Comparison of ENCODE assay signal across 20 cellular contexts in the genomic region with DNA sequence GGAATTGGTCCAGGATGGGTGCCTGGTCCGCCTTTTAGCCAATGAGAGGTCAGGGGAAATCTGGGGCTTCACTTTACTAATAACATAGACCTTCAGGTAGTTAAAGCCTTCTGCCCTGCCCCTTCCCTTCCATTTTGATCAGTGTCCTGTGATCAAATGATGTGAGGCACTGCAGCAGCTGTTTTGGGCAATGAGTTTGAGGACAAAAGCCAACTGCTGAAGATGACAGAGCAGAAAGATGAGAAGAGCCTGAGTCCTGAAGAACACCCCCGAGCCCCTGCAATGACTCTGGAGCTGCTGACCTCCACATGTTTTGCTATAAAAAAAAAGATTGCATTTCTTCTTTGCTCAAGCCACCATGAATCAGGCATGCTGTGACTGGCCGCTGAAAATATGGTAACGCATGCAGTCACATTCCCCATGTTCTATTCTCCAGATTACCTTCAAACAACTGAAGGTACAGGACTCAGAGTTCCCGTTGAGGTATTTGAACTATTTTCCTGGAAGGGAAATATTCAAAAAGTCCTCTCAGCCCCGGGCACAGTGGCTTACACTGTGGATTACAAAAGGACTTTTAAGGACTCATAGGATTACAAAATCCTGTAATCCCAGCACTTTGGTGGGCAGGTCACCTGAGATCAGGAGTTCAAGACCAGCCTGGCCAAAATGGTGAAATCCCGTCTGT. TPM values are rescaled to one million over a fixed set of nuclear protein-coding genes. Genes with fewer than 3 reads are reported as not detected.
DNase-seq lines count a peak whose midpoint lies in the region; ATAC-seq, FAIRE-seq and TF ChIP-seq lines count a peak whose summit lies in the region.
"Had no signal": no experiment of that assay in that cellular context is flagged by ENCODE, and none has a peak within 500 bp of the region (broad histone marks: within the 10 kb centered on the region; RNA-seq: fewer than 3 reads in every experiment).

No MANE protein-coding gene starts in this region.

- H3K56ac ChIP-seq in H1 (replicated peaks; ENCODE audit: insufficient read length, low read depth, low read length), result no peak overlapping the region

- intact Hi-C loops in psoas muscle (cut with DNase I), result no loop called here

- TF ChIP-seq CTCF in A549 (IDR thresholded peaks at IDR 0.05) (no peak), H1 (IDR thresholded peaks at IDR 0.05; ENCODE audit: control extremely low read depth in 1 of 3, insufficient read depth in 1 of 3, low read depth in 1 of 3, low read length in 3 of 3) (no peak), psoas muscle (IDR thresholded peaks at IDR 0.05) (no peak)

- no peak overlapping the region for H4K5ac ChIP-seq in H1 (ENCODE audit: insufficient read length, low read depth, low read length)

- H3K4me1 ChIP-seq in A549, result 0 out of 3 replicates have a peak, but pooled peaks cover 11% of the 10 kb centered on the region
- peaks cover 22% of the 10 kb centered on the region for H3K4me1 ChIP-seq in HUES64 (ENCODE audit: insufficient read depth, low read length)
- peaks cover 2 to 17% (median 10%) of the 10 kb centered on the region in 4 experiments for H3K4me1 ChIP-seq in H1 (replicated peaks in 1 of 4; ENCODE audit: control insufficient read depth in 3 of 4, insufficient read depth in 4 of 4, low read length in 3 of 4)
- H3K4me1 ChIP-seq in psoas muscle, result no peaks in the 10 kb centered on the region
- no peaks in the 10 kb centered on the region for H3K4me1 ChIP-seq in mesenchymal stem cell (ENCODE audit: control insufficient read depth, insufficient read depth, low read depth, low read length)

- H2BK15ac ChIP-seq in H1 (ENCODE audit: low read length), result peak overlapping the region; percentile 5; the same call in 1 of the 2 replicates
- H2BK15ac ChIP-seq in mesenchymal stem cell (ENCODE audit: low read depth, poor library complexity, severe bottlenecking), result no peak overlapping the region

- H3K9me3 ChIP-seq in A549 (no peaks in the 10 kb centered on the region), HUES64 (ENCODE audit: insufficient read depth, low read depth, low read length) (no peaks in the 10 kb centered on the region), H1 (ENCODE audit: insufficient read depth in 2 of 2, low read depth in 1 of 2, low read length in 1 of 2) (no peaks in the 10 kb centered on the region), psoas muscle (no peaks in the 10 kb centered on the region), mesenchymal stem cell (ENCODE audit: control insufficient read depth, low read length) (no peaks in the 10 kb centered on the region)
- H3K9me3 ChIP-seq: MG63 had no signal

- H2AK5ac ChIP-seq in H1 (ENCODE audit: low read depth, low read length) (no peak overlapping the region), mesenchymal stem cell (ENCODE audit: low read length, severe bottlenecking) (no peak overlapping the region)

- TF ChIP-seq RAD21 in A549 (conservative IDR thresholded peaks at IDR 0.05 in 1 of 2, IDR thresholded peaks at IDR 0.05 in 1 of 2), result no peak
- TF ChIP-seq RAD21 in H1 (IDR thresholded peaks at IDR 0.05 in 1 of 2, conservative IDR thresholded peaks at IDR 0.05 in 1 of 2; ENCODE audit: low read depth in 2 of 2, low read length in 2 of 2), result no peak

- CTCF ChIA-PET in A549 (lab: Yijun Ruan, JAX) (interaction anchor here (1.0 to 1.3 kb wide), 4 partner anchors 10 to 21 kb away, joined by 3 to 4 read pairs (median 4); no protein-coding TSS in a partner anchor), H1 (lab: Charles Lee; ENCODE audit: partially characterized antibody) (interaction anchor here (0.5 to 1.4 kb wide), 5 partner anchors 12 to 86 kb away, joined by 3 to 5 read pairs (median 4); no protein-coding TSS in a partner anchor)

- H3K79me1 ChIP-seq in H1 (ENCODE audit: low read depth, low read length) (no peaks in the 10 kb centered on the region), mesenchymal stem cell (replicated peaks; ENCODE audit: low read length, poor library complexity, severe bottlenecking) (no peaks in the 10 kb centered on the region)

- 73% methylated on average over 7 of the region's 7 CpGs for WGBS in A549 (ENCODE audit: missing lambda C conversion rate)
- WGBS in HUES64, result 83% methylated on average over 7 of the region's 7 CpGs
- WGBS in H1 (ENCODE audit: extremely low coverage in 1 of 2, insufficient coverage in 1 of 2, insufficient read length in 1 of 2, insufficient replicate concordance in 2 of 2, low coverage in 1 of 2, low lambda C conversion rate in 2 of 2, missing lambda C conversion rate in 1 of 2), 2 experiments, result 89% methylated on average over 7 of the region's 7 CpGs; no CpG with 5 or more reads in 1 of the 2 experiments
- 63 to 75% (median 63%) methylated on average over 7 of the region's 7 CpGs for WGBS in psoas muscle, 3 donors
- 90% methylated on average over 7 of the region's 7 CpGs for WGBS in mesenchymal stem cell

- H2BK120ac ChIP-seq in H1 (replicated peaks; ENCODE audit: low read depth, low read length), result peak overlapping the region; percentile 23
- H2BK120ac ChIP-seq in mesenchymal stem cell (ENCODE audit: low read depth, low read length), result no peak overlapping the region

- ATAC-seq in A549 (no peak), psoas muscle (peak; percentile 23 to 66 (median 28))

- TF ChIP-seq POLR2A in A549 (IDR thresholded peaks at IDR 0.05; ENCODE audit: low read length) (no peak), H1 (IDR thresholded peaks at IDR 0.05; ENCODE audit: control extremely low read depth in 1 of 2, low read depth in 2 of 2, low read length in 2 of 2) (no peak)

- H3K27ac ChIP-seq in A549 (peak overlapping the region; percentile 27 to 60; a peak in 4 of 6 replicates), HUES64 (ENCODE audit: low read depth, low read length) (peak overlapping the region; percentile 74; the same call in 1 of the 2 replicates), H1 (ENCODE audit: low read depth, low read length) (no peak overlapping the region), psoas muscle (no peak overlapping the region), mesenchymal stem cell (ENCODE audit: low read length, poor library complexity, severe bottlenecking) (no peak overlapping the region)

- H3K36me3 ChIP-seq in HUES64 (ENCODE audit: insufficient read depth, low read length), result no peaks in the 10 kb centered on the region
- no peaks in the 10 kb centered on the region for H3K36me3 ChIP-seq in H1 (ENCODE audit: control insufficient read depth in 2 of 4, insufficient read depth in 4 of 4, low read length in 3 of 4)
- no peaks in the 10 kb centered on the region for H3K36me3 ChIP-seq in psoas muscle (ENCODE audit: insufficient read depth in 1 of 2, low read depth in 1 of 2)
- no peaks in the 10 kb centered on the region for H3K36me3 ChIP-seq in mesenchymal stem cell (ENCODE audit: control insufficient read depth in 1 of 2, insufficient read depth in 2 of 2, low read depth in 1 of 2, low read length in 2 of 2)
- H3K36me3 ChIP-seq: MG63 had no signal

- H3K4me2 ChIP-seq in A549, result no peak overlapping the region
- H3K4me2 ChIP-seq in H1 (ENCODE audit: insufficient read depth in 1 of 2, low read depth in 2 of 2, low read length in 2 of 2), result peak overlapping the region in 1 of 2 experiments; percentile 39; a peak in 2 of 4 replicates
- H3K4me2 ChIP-seq in mesenchymal stem cell (ENCODE audit: low read length, poor library complexity, severe bottlenecking), result no peak overlapping the region

- H4K91ac ChIP-seq in H1 (replicated peaks; ENCODE audit: insufficient read length, low read length), result no peak overlapping the region
- H4K91ac ChIP-seq in mesenchymal stem cell (ENCODE audit: low read length), result no peak overlapping the region

- H3K23ac ChIP-seq in H1 (ENCODE audit: insufficient read length) (no peak overlapping the region), mesenchymal stem cell (ENCODE audit: low read length in 2 of 2) (no peak overlapping the region)

- H2BK20ac ChIP-seq in H1 (ENCODE audit: low read length), result peak overlapping the region; percentile 9

- POLR2A ChIA-PET in A549 (lab: Yijun Ruan, JAX) (no interaction called here), H1 (lab: Charles Lee; ENCODE audit: partially characterized antibody) (interaction anchor here (1.1 to 1.8 kb wide), 3 partner anchors 8 to 54 kb away, joined by 3 to 11 read pairs (median 4); a partner anchor contains a TSS)

- peak overlapping the region; percentile 93 for H2BK12ac ChIP-seq in H1 (ENCODE audit: low read depth, low read length)
- H2BK12ac ChIP-seq in mesenchymal stem cell (ENCODE audit: low read length in 2 of 2), result no peak overlapping the region

- no peak overlapping the region for H3K4ac ChIP-seq in H1 (replicated peaks; ENCODE audit: insufficient read length, low read depth, low read length)
- no peak overlapping the region for H3K4ac ChIP-seq in mesenchymal stem cell (ENCODE audit: low read depth in 1 of 2, low read length in 2 of 2)

- H3K27me3 ChIP-seq in HUES64 (ENCODE audit: insufficient read depth, low read length) (no peaks in the 10 kb centered on the region), H1 (replicated peaks in 1 of 4; ENCODE audit: control insufficient read depth in 3 of 4, extremely low read depth in 1 of 4, insufficient read depth in 3 of 4, low read length in 3 of 4) (no peaks in the 10 kb centered on the region), psoas muscle (ENCODE audit: insufficient read depth in 3 of 3, low read length in 2 of 3) (no peaks in the 10 kb centered on the region), mesenchymal stem cell (ENCODE audit: control insufficient read depth in 1 of 2, insufficient read depth in 1 of 2, low read length in 2 of 2) (peaks cover 0 to under 1% of the 10 kb centered on the region in 2 experiments)
- H3K27me3 ChIP-seq: MG63 had no signal

- no peaks in the 10 kb centered on the region for H3K23me2 ChIP-seq in H1 (ENCODE audit: low read depth, low read length)

- H2BK5ac ChIP-seq in H1 (ENCODE audit: low read depth, low read length) (peak overlapping the region; percentile 41; the same call in 1 of the 2 replicates), mesenchymal stem cell (ENCODE audit: low read depth, low read length, poor library complexity, severe bottlenecking) (no peak overlapping the region)

- H4K8ac ChIP-seq in H1 (ENCODE audit: extremely low read depth, insufficient read depth, low read length) (no peak overlapping the region), mesenchymal stem cell (ENCODE audit: low read length) (no peak overlapping the region)

- no peaks in the 10 kb centered on the region for H4K20me1 ChIP-seq in H1 (replicated peaks in 1 of 2; ENCODE audit: control insufficient read depth in 1 of 2, insufficient read depth in 2 of 2, low read length in 2 of 2)

- no peak overlapping the region for H3K9ac ChIP-seq in HUES64 (ENCODE audit: low read depth, low read length)
- H3K9ac ChIP-seq in H1 (replicated peaks in 1 of 4; ENCODE audit: extremely low read depth in 1 of 4, low read depth in 3 of 4, low read length in 3 of 4), result no peak overlapping the region
- H3K9ac ChIP-seq in mesenchymal stem cell (ENCODE audit: low read length), result no peak overlapping the region

- 0 out of 2 replicates have a peak overlapping the region, but pooled peaks have one; percentile 48 for H2AFZ ChIP-seq in H1 (ENCODE audit: low read length)
- no peak overlapping the region for H2AFZ ChIP-seq in mesenchymal stem cell (ENCODE audit: low read depth, low read length)

- no peak overlapping the region for H3K14ac ChIP-seq in H1 (ENCODE audit: insufficient read length)
- no peak overlapping the region for H3K14ac ChIP-seq in mesenchymal stem cell (ENCODE audit: low read length in 2 of 2)

- no peak for TF ChIP-seq EP300 in A549 (IDR thresholded peaks at IDR 0.05)
- TF ChIP-seq EP300 in H1 (IDR thresholded peaks at IDR 0.05; ENCODE audit: borderline replicate concordance in 1 of 2, low read depth in 2 of 2, low read length in 2 of 2), result no peak

- FAIRE-seq in A549 (lab: Jason Lieb, UNC) (no peak), H1 (lab: Jason Lieb, UNC) (no peak)
- FAIRE-seq: D721Med, G401.6 had no signal

- DNase-seq in A549 (ENCODE audit: low read depth in 1 of 2, low spot score in 1 of 2) (no peak), H1 (ENCODE audit: low read depth in 1 of 2, low spot score in 2 of 2) (no peak), psoas muscle (no peak), mesenchymal stem cell (no peak), CD1c-positive myeloid dendritic cell (ENCODE audit: extremely low spot score) (no peak)
- no peak for DNase-seq in activated T-cell treated with anti-CD3 and anti-CD28 coated beads, Interleukin-2, amount 50 U/mL, for 48 hours
- DNase-seq: 8988T; CD4-positive, CD25-positive, alpha-beta regulatory T cell; KBM-7; MG63; NCI-H1105 treated with DMSO at 0.1 percent for 48 hours; NCI-H2029; NCI-H446 treated with DMSO at 0.1 percent for 48 hours; NCI-H526; NCI-H82; Right ventricle myocardium superior; RPMI8226 had no signal

- H3K4me3 ChIP-seq in A549 (no peak overlapping the region), HUES64 (ENCODE audit: low read length) (no peak overlapping the region), H1 (ENCODE audit: extremely low read depth in 1 of 4, insufficient read depth in 2 of 4, low read depth in 3 of 4, low read length in 4 of 4) (no peak overlapping the region), psoas muscle (no peak overlapping the region), mesenchymal stem cell (ENCODE audit: insufficient read depth in 1 of 2, low read depth in 1 of 2, low read length in 2 of 2) (no peak overlapping the region)
- H3K4me3 ChIP-seq: MG63 had no signal

- peak overlapping the region; percentile 10 for H3K18ac ChIP-seq in H1 (ENCODE audit: extremely low read depth, low read length)
- no peak overlapping the region for H3K18ac ChIP-seq in mesenchymal stem cell (ENCODE audit: low read depth in 1 of 2, low read length in 2 of 2)

- H3K79me2 ChIP-seq in H1 (ENCODE audit: control insufficient read depth in 1 of 2, insufficient read depth in 2 of 2, low read length in 2 of 2), result no peaks in the 10 kb centered on the region

RNA-seq across cellular contexts. Expression of a gene that starts 45.7 kb away (rescaled TPM):
- polyA plus RNA-seq in A549 (2011; rRNA removed) (82.8 and 88.7 TPM in 2 replicates), A549 (2017; fragmentation: RNase III; extraction: RNeasy Plus Mini Kit Qiagen cat#74134 plus additional on column Dnase treatment) (68.1 to 84.0 TPM (median 81.5 TPM) in 3 replicates), H1 (2011; rRNA removed) (39.1 and 46.5 TPM in 2 replicates), psoas muscle (10 to 100 TPM; 32.0 to 75.3 (median 72.3) TPM)
- 39.0 and 48.5 TPM in 2 replicates for polyA plus RNA-seq in A549 (2012; cell fraction: cytosol; rRNA removed)
- 23.2 and 34.8 TPM in 2 replicates for polyA plus RNA-seq in A549 (2012; cell fraction: nucleus; rRNA removed)
- 66.0 and 68.4 TPM in 2 replicates for polyA minus RNA-seq in A549 (2011; rRNA and poly(A)+ RNA removed)
- 37.2 TPM for polyA plus RNA-seq in HUES64 (2013, experiment 1 of 2)
- 38.5 TPM for polyA plus RNA-seq in HUES64 (2013, experiment 2 of 2)
- 73.5 and 75.4 TPM in 2 replicates for total RNA-seq in H1 (2021; fragmentation: NEBNext Ultra II Directional; extraction: Animal tissue kit (Norgen Biotek cat#: 25700))
- 43.0 TPM for polyA plus RNA-seq in H1 (2011; cell fraction: cytosol; rRNA removed)
- 26.3 TPM for polyA plus RNA-seq in H1 (2011; cell fraction: nucleus; rRNA removed)
- polyA plus RNA-seq in H1 (2012, experiment 1 of 2), result 41.6 to 48.4 TPM (median 44.5 TPM) in 4 replicates
- polyA plus RNA-seq in H1 (2012, experiment 2 of 2), result 24.7 TPM
- 57.2 TPM for polyA plus RNA-seq in H1 (2013, experiment 1 of 2)
- 71.0 TPM for polyA plus RNA-seq in H1 (2013, experiment 2 of 2)
- polyA minus RNA-seq in H1 (2011; rRNA and poly(A)+ RNA removed), result 59.0 and 69.0 TPM in 2 replicates
- 36.1 TPM for polyA minus RNA-seq in H1 (2011; cell fraction: cytosol; rRNA and poly(A)+ RNA removed)
- 20.6 TPM for polyA minus RNA-seq in H1 (2011; cell fraction: nucleus; rRNA and poly(A)+ RNA removed)
- 100 to 1,000 TPM in 2 of 4 donors, 10 to 100 TPM in 2; 49.3 to 284 (median 92.5) TPM for total RNA-seq in psoas muscle
- polyA plus RNA-seq in mesenchymal stem cell (2013, experiment 1 of 2), result 31.5 TPM
- 32.4 TPM for polyA plus RNA-seq in mesenchymal stem cell (2013, experiment 2 of 2)

RNA-seq across cellular contexts. Expression of a gene that starts 53.2 kb away (rescaled TPM):
- 5.0 and 7.4 TPM in 2 replicates for polyA plus RNA-seq in A549 (2011; rRNA removed)
- polyA plus RNA-seq in A549 (2012; cell fraction: cytosol; rRNA removed), result 3.1 and 4.3 TPM in 2 replicates
- 18.0 and 20.7 TPM in 2 replicates for polyA plus RNA-seq in A549 (2012; cell fraction: nucleus; rRNA removed)
- 7.9 to 9.5 TPM (median 7.9 TPM) in 3 replicates for polyA plus RNA-seq in A549 (2017; fragmentation: RNase III; extraction: RNeasy Plus Mini Kit Qiagen cat#74134 plus additional on column Dnase treatment)
- 10.9 and 20.7 TPM in 2 replicates for polyA minus RNA-seq in A549 (2011; rRNA and poly(A)+ RNA removed)
- polyA plus RNA-seq in HUES64 (2013, experiment 1 of 2), result 5.6 TPM
- polyA plus RNA-seq in HUES64 (2013, experiment 2 of 2), result 5.5 TPM
- 6.2 and 6.7 TPM in 2 replicates for total RNA-seq in H1 (2021; fragmentation: NEBNext Ultra II Directional; extraction: Animal tissue kit (Norgen Biotek cat#: 25700))
- 3.2 and 5.0 TPM in 2 replicates for polyA plus RNA-seq in H1 (2011; rRNA removed)
- polyA plus RNA-seq in H1 (2011; cell fraction: cytosol; rRNA removed), result 3.0 TPM
- 10.2 TPM for polyA plus RNA-seq in H1 (2011; cell fraction: nucleus; rRNA removed)
- polyA plus RNA-seq in H1 (2012, experiment 1 of 2), result 5.1 to 9.0 TPM (median 6.0 TPM) in 4 replicates
- 3.4 TPM for polyA plus RNA-seq in H1 (2012, experiment 2 of 2)
- 7.5 TPM for polyA plus RNA-seq in H1 (2013, experiment 1 of 2)
- polyA plus RNA-seq in H1 (2013, experiment 2 of 2), result 7.5 TPM
- 6.6 and 14.1 TPM in 2 replicates for polyA minus RNA-seq in H1 (2011; rRNA and poly(A)+ RNA removed)
- 2.7 TPM for polyA minus RNA-seq in H1 (2011; cell fraction: cytosol; rRNA and poly(A)+ RNA removed)
- 18.1 TPM for polyA minus RNA-seq in H1 (2011; cell fraction: nucleus; rRNA and poly(A)+ RNA removed)
- total RNA-seq in psoas muscle, result 10 to 100 TPM in 3 of 4 donors, 1 to 10 TPM in 1; 8.2 to 19.4 (median 11.2) TPM
- 10 to 100 TPM in 1 of 3 donors, 1 to 10 TPM in 2; 6.1 to 11.4 (median 6.3) TPM for polyA plus RNA-seq in psoas muscle
- 3.9 TPM for polyA plus RNA-seq in mesenchymal stem cell (2013, experiment 1 of 2)
- polyA plus RNA-seq in mesenchymal stem cell (2013, experiment 2 of 2), result 3.6 TPM

Comparison
In these comparisons a context has a peak if more than half of its experiments do, and no peak if none do; other contexts are left out.
1. ATAC-seq: peak in psoas muscle (4 of 4); none in A549 (0 of 2).
2. H3K27ac ChIP-seq: peak in A549 (2 of 2) and HUES64 (single experiment); none in H1 (single experiment), psoas muscle (single experiment) and mesenchymal stem cell (single experiment).